Comparison of ENCODE assay signal across 1 cellular context in the genomic region with DNA sequence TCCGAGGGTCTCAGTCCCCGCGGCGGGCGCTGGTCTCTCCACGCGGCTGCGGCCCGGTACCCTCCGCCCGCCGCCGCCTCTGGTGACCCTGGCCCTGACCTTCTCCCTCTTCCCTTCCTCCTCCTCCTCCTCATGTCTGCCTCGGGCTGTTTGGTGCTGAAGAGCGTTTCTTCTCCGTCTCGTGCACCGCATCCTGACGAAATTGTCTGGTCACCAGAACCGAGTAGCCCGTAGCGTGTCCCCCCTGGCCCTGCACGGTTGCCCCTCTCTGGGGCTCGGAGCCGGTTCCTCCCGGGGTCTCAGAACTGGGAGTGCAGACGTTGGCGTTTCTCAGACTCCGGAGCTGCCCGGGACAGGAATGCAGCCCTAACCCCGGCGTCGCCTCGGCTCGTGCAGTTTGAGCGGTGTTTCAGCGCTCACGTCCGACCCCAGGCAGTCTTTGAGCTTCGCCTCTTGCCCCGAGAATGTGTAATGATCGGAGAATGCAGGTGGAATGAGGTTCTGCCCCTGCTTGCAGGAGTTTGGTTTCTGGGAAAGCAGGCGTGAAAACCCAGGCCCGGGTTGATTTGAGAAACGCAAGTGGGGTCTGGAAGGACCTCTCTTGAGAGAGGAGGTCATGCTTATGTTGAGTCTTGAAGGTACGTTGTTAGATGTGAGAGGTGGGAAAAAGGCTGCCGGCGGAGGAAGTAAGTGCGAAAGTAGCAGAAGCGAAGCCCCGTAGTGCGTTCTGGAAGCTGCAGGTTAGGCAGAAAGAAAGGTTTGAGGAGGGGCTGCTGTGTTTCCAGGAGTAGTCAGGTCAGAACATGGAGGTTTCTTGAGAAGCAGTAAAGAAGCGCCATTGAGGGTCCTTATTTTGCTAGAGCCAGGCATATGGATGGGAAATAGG.
TF ChIP-seq lines count a peak whose summit lies in the region.

No MANE protein-coding gene starts in this region.

TF ChIP-seq in endothelial cell of umbilical vein, 7 proteins besides CTCF, POLR2A, EP300 and RAD21 (continued from another document):
- TF ChIP-seq FOS (IDR thresholded peaks at IDR 0.05; ENCODE audit: borderline replicate concordance, insufficient read depth, low read length) (no peak), POLR2AphosphoS5 (IDR thresholded peaks at IDR 0.05; ENCODE audit: insufficient read depth, low read depth, low read length) (no peak), EZH2 (IDR thresholded peaks at IDR 0.05; ENCODE audit: borderline replicate concordance, low read depth, low read length, severe bottlenecking) (no peak), MYC (IDR thresholded peaks at IDR 0.05; ENCODE audit: low read depth, low read length) (no peak)
